In the genomic region with DNA sequence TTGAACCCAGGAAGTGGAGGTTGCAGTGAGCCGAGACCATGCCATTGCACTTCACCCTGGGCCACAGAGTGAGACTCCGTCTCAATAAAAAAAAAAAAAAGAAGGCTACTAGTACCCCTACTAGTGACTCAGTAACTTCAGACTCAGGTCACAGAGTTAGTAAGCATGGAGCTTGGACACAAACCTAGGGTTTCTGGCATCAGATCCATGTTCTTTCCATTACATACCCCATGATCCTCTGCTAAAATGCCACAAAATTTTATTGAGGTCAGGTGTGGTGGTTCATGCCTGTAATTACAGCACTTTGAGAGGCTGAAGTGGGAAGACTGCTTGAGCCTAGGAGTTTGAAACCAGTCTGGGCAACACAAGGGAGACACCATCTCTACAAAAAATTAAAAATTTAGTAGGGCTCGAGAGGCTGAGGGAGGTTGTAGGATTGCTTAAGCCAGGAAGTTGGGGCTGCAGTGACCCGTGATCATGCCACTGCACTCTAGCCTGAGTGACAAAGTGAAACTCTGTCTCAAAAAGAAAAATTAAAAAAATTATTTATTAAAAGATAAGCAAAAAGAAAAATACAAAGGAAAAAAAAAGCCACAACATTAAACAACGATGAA, we compare ENCODE assay signal across 19 cellular contexts. TPM values are rescaled to one million over a fixed set of nuclear protein-coding genes. Genes with fewer than 3 reads are reported as not detected.
DNase-seq lines count a peak whose midpoint lies in the region; FAIRE-seq and TF ChIP-seq lines count a peak whose summit lies in the region.
"Had no signal": no experiment of that assay in that cellular context is flagged by ENCODE, and none has a peak within 500 bp of the region (broad histone marks: within the 10 kb centered on the region; RNA-seq: fewer than 3 reads in every experiment).

No MANE protein-coding gene starts in this region.

- POLR2A ChIA-PET in PC-9 (lab: Charles Lee; ENCODE audit: unreplicated experiment): no interaction called here

- peak; percentile 1 for DNase-seq in AG10803 (ENCODE audit: low read depth)
- peak; percentile 51 for DNase-seq in M059J (ENCODE audit: low read depth)
- peak; percentile 4 for DNase-seq in astrocyte (ENCODE audit: low read depth)
- peak; percentile 15 for DNase-seq in medulla oblongata (ENCODE audit: extremely low spot score)
- DNase-seq in immature natural killer cell: no peak
- DNase-seq in NCI-H524 (lab: John Stamatoyannopoulos, UW): no peak
- no peak for DNase-seq in NCI-H1694 (lab: John Stamatoyannopoulos, UW)
- no peak for DNase-seq in PC-9
- DNase-seq: Caco-2, DMS53, NCI-H1417, NCI-H2029, NCI-H510A, OCI-M1 had no signal

- H3K79me2 ChIP-seq in astrocyte (ENCODE audit: insufficient read depth, low read length) (no peaks in the 10 kb centered on the region), PC-9 (ENCODE audit: low read depth) (no peaks in the 10 kb centered on the region)

- no peak overlapping the region for H3K4me2 ChIP-seq in astrocyte (ENCODE audit: low read length)
- no peak overlapping the region for H3K4me2 ChIP-seq in PC-9
- H3K4me2 ChIP-seq: GM23338 had no signal

- H3K27me3 Mint-ChIP-seq in astrocyte (ENCODE audit: low read depth, unreplicated experiment) (no peaks in the 10 kb centered on the region), immature natural killer cell (ENCODE audit: low read depth in 3 of 3) (no peaks in the 10 kb centered on the region)

- H3K4me3 ChIP-seq in AG10803 (ENCODE audit: low read length) (no peak overlapping the region), astrocyte (ENCODE audit: insufficient read depth, low read depth, low read length) (no peak overlapping the region), PC-9 (no peak overlapping the region)
- H3K4me3 ChIP-seq: GM12878, GM23338 had no signal

- H3K36me3 ChIP-seq in astrocyte (ENCODE audit: insufficient read depth, low read length) (peaks cover 21% of the 10 kb centered on the region), PC-9 (ENCODE audit: low read depth) (peaks cover 12% of the 10 kb centered on the region; the same call in 1 of the 2 replicates)

- no peaks in the 10 kb centered on the region for H3K9me2 ChIP-seq in PC-9 (ENCODE audit: insufficient read depth)

- FAIRE-seq in astrocyte (lab: Jason Lieb, UNC): no peak
- FAIRE-seq: GM12878 had no signal

- intact Hi-C loops in PC-9 (cut with micrococcal nuclease; ENCODE audit: unreplicated experiment): no loop called here

- no TSS peak for BruUV-seq in PC-9 (replicated peaks; lab: Mats Ljungman, UMichigan)

- H3K27me3 ChIP-seq in astrocyte (ENCODE audit: insufficient read depth, low read length) (no peaks in the 10 kb centered on the region), PC-9 (ENCODE audit: insufficient read depth, low read depth) (no peaks in the 10 kb centered on the region)

- no peaks in the 10 kb centered on the region for H4K20me1 ChIP-seq in astrocyte (ENCODE audit: insufficient read depth, low read length)
- H4K20me1 ChIP-seq in PC-9 (ENCODE audit: insufficient read depth): no peaks in the 10 kb centered on the region

- no peak overlapping the region for H3K27ac Mint-ChIP-seq in astrocyte (ENCODE audit: unreplicated experiment)
- H3K27ac Mint-ChIP-seq in immature natural killer cell: no peak overlapping the region
- H3K27ac Mint-ChIP-seq: GM23338 had no signal

- H3K9me3 ChIP-seq in astrocyte (ENCODE audit: insufficient read depth, low read depth, low read length): no peaks in the 10 kb centered on the region
- H3K9me3 ChIP-seq in PC-9 (ENCODE audit: insufficient read depth, low read depth): no peaks in the 10 kb centered on the region
- H3K9me3 ChIP-seq: Caco-2 had no signal

- CTCF ChIA-PET in PC-9 (lab: Charles Lee): no interaction called here

- H3K36me3 Mint-ChIP-seq in astrocyte (ENCODE audit: low read depth, unreplicated experiment) (peaks cover 5% of the 10 kb centered on the region), immature natural killer cell (peaks cover 10 to 26% (median 12%) of the 10 kb centered on the region in 3 donors)

- H3K9me3 Mint-ChIP-seq in astrocyte (ENCODE audit: unreplicated experiment) (no peaks in the 10 kb centered on the region), immature natural killer cell (no peaks in the 10 kb centered on the region)
- H3K9me3 Mint-ChIP-seq: GM23338 had no signal

- H3K4me1 Mint-ChIP-seq in astrocyte (ENCODE audit: low read depth, unreplicated experiment): peaks cover 3% of the 10 kb centered on the region
- H3K4me1 Mint-ChIP-seq in immature natural killer cell: no peaks in the 10 kb centered on the region

- TF ChIP-seq CTCF in AG10803 (conservative IDR thresholded peaks at IDR 0.05; ENCODE audit: low read length) (no peak), astrocyte (IDR thresholded peaks at IDR 0.05; ENCODE audit: insufficient read depth, low read depth, low read length) (no peak), PC-9 (conservative IDR thresholded peaks at IDR 0.05) (no peak)

- no peak overlapping the region for H3K27ac ChIP-seq in astrocyte (ENCODE audit: low read depth, low read length)
- no peak overlapping the region for H3K27ac ChIP-seq in PC-9
- H3K27ac ChIP-seq: C4-2B, RWPE1 had no signal

- no peak overlapping the region for H3K4me3 Mint-ChIP-seq in astrocyte (ENCODE audit: unreplicated experiment)
- H3K4me3 Mint-ChIP-seq in immature natural killer cell: no peak overlapping the region
- H3K4me3 Mint-ChIP-seq: GM23338 had no signal

- H3K9ac ChIP-seq in astrocyte (ENCODE audit: low read length): no peak overlapping the region

- H3F3A ChIP-seq in PC-9 (ENCODE audit: insufficient read depth, low read depth): peaks cover 22% of the 10 kb centered on the region; the same call in 1 of the 2 replicates

- H2AFZ ChIP-seq in astrocyte (ENCODE audit: low read depth, low read length) (no peak overlapping the region), PC-9 (no peak overlapping the region)
- H2AFZ ChIP-seq: GM23338 had no signal

- peaks cover 8% of the 10 kb centered on the region for H3K4me1 ChIP-seq in astrocyte (ENCODE audit: insufficient read depth, low read length)
- H3K4me1 ChIP-seq in PC-9 (replicated peaks; ENCODE audit: insufficient read depth): peaks cover 9% of the 10 kb centered on the region

RNA-seq across cellular contexts. Expression of gene DHX57, which starts 45.1 kb away (rescaled TPM):
- total RNA-seq in M059J (2014; rRNA removed; shearing (Covaris generic)): 5.6 and 12.3 TPM in 2 replicates
- total RNA-seq in astrocyte (18.6 and 22.5 TPM in 2 replicates), PC-9 (2021) (20.8 and 28.1 TPM in 2 replicates)
- 1 to 10 TPM in 2 of 3 donors, under 1 TPM in 1; 0.93 to 6.9 (median 4.4) TPM for polyA plus RNA-seq in immature natural killer cell

RNA-seq across cellular contexts. Expression of gene MORN2, which starts 45.1 kb away (rescaled TPM):
- total RNA-seq in M059J (2014; rRNA removed; shearing (Covaris generic)): 30.6 and 34.7 TPM in 2 replicates
- total RNA-seq in astrocyte: 16.6 and 18.0 TPM in 2 replicates
- 1 to 10 TPM; 3.1 to 7.8 (median 7.2) TPM for polyA plus RNA-seq in immature natural killer cell
- total RNA-seq in PC-9 (2021): 16.7 and 22.9 TPM in 2 replicates

RNA-seq across cellular contexts. Expression of gene GEMIN6, which starts 52.6 kb away (rescaled TPM):
- total RNA-seq in M059J (2014; rRNA removed; shearing (Covaris generic)): 20.5 and 20.7 TPM in 2 replicates
- total RNA-seq in astrocyte: 14.0 TPM in 2 replicates
- 10 to 100 TPM in 1 of 3 donors, 1 to 10 TPM in 2; 5.8 to 13.6 (median 7.9) TPM for polyA plus RNA-seq in immature natural killer cell
- total RNA-seq in PC-9 (2021): 15.9 and 19.1 TPM in 2 replicates

RNA-seq across cellular contexts. Expression of gene ARHGEF33, which starts 59.0 kb away (rescaled TPM):
- total RNA-seq in M059J (2014; rRNA removed; shearing (Covaris generic)): 0.02 TPM in 1 of 2 replicates, not detected in the other
- total RNA-seq in astrocyte: 0.10 and 0.30 TPM in 2 replicates
- polyA plus RNA-seq in immature natural killer cell: not detected
- 1.0 and 1.4 TPM in 2 replicates for total RNA-seq in PC-9 (2021)
- total RNA-seq: Caco-2, SK-MEL-5 had no signal

Comparison
In these comparisons a context has a peak if more than half of its experiments do, and no peak if none do; other contexts are left out.
1. DNase-seq: peak in AG10803 (single experiment), M059J (single experiment), astrocyte (single experiment) and medulla oblongata (single experiment); none in immature natural killer cell (0 of 3), NCI-H524 (0 of 2), NCI-H1694 (single experiment) and PC-9 (0 of 2).